Comparison of ENCODE assay signal across 18 cellular contexts in the genomic region with DNA sequence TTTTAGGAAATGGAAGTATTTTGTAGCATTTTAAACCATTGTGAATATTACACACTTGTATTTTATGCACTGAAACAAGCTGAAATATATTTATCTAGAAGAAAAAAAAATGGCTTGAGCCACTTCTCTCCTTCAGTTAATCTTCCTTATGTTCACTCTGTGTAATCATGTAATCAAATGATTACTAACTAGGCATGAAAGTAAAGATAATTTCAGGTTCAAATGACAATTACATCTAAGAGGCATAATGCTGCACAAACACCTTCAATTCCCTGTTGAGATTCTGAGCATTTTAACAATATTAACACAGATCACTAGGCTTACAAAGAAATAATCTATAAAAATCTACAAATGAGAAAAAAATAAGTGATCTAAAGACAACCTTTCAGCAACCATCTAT.
DNase-seq lines count a peak whose midpoint lies in the region; ATAC-seq and TF ChIP-seq lines count a peak whose summit lies in the region.
"Had no signal": no experiment of that assay in that cellular context is flagged by ENCODE, and none has a peak within 500 bp of the region (broad histone marks: within the 10 kb centered on the region; RNA-seq: fewer than 3 reads in every experiment).

No MANE protein-coding gene starts in this region.

- no peaks in the 10 kb centered on the region for H3K36me3 ChIP-seq in osteoblast (ENCODE audit: insufficient read depth, low read length)
- H3K36me3 ChIP-seq in CD8-positive, alpha-beta T cell (ENCODE audit: insufficient read depth, low read length) = peaks cover 6% of the 10 kb centered on the region

- DNase-seq in NCI-H1436 (lab: John Stamatoyannopoulos, UW) (peak; percentile 29), NCI-H1436 treated with DMSO at 0.1 percent for 48 hours (lab: John Stamatoyannopoulos, UW) (no peak), HFFc6 (no peak), osteoblast (ENCODE audit: insufficient read length, low spot score, missing footprints) (no peak), superior temporal gyrus (ENCODE audit: extremely low spot score) (no peak)
- no peak for DNase-seq in CD4-positive, alpha-beta T cell
- no peak for DNase-seq in CD8-positive, alpha-beta T cell
- DNase-seq: C1 segment of cervical spinal cord; CD8-positive, alpha-beta memory T cell; DMS 273 treated with DMSO at 0.1 percent for 48 hours; DMS79; EL; GDM1; H9 had no signal

- no peak overlapping the region for H2AFZ ChIP-seq in osteoblast (ENCODE audit: low read length)
- H2AFZ ChIP-seq: GM23338 had no signal

- H3K79me2 ChIP-seq in osteoblast (ENCODE audit: insufficient read depth, low read length) = peaks cover 85% of the 10 kb centered on the region

- CTCF ChIA-PET in CD4-positive, alpha-beta T cell (lab: Charles Lee) = interaction anchor here (1.6 kb wide), 1 partner anchor 28 kb away, joined by 3 read pairs; no protein-coding TSS in a partner anchor
- CTCF ChIA-PET in CD8-positive, alpha-beta T cell (lab: Charles Lee) = no interaction called here

- no peaks in the 10 kb centered on the region for H3K27me3 ChIP-seq in CD4-positive, alpha-beta T cell (ENCODE audit: control insufficient read depth, insufficient read depth, low read length)
- no peaks in the 10 kb centered on the region for H3K27me3 ChIP-seq in osteoblast (ENCODE audit: insufficient read depth, low read length)
- H3K27me3 ChIP-seq in CD8-positive, alpha-beta T cell (ENCODE audit: insufficient read depth, low read length) = no peaks in the 10 kb centered on the region

- no peaks in the 10 kb centered on the region for H3K9me3 ChIP-seq in CD4-positive, alpha-beta T cell (ENCODE audit: control insufficient read depth, low read length)
- H3K9me3 ChIP-seq in osteoblast (ENCODE audit: low read depth, low read length) = no peaks in the 10 kb centered on the region
- no peaks in the 10 kb centered on the region for H3K9me3 ChIP-seq in CD8-positive, alpha-beta T cell (ENCODE audit: low read length)

- no peak overlapping the region for H3K4me3 ChIP-seq in osteoblast (ENCODE audit: insufficient read depth, low read length)
- no peak overlapping the region for H3K4me3 ChIP-seq in CD8-positive, alpha-beta T cell (ENCODE audit: low read depth, low read length)
- H3K4me3 ChIP-seq: GM12878, GM23338 had no signal

- no peaks in the 10 kb centered on the region for H3K9me3 Mint-ChIP-seq in CD4-positive, alpha-beta T cell
- H3K9me3 Mint-ChIP-seq in HFFc6 = no peaks in the 10 kb centered on the region
- H3K9me3 Mint-ChIP-seq in dendritic cell treated with granulocyte-macrophage colony-stimulating factor and Interleukin-4, amounts not matched to agents 40 ng/mL and 50 ng/mL, for 4 days = no peaks in the 10 kb centered on the region
- H3K9me3 Mint-ChIP-seq in CD8-positive, alpha-beta T cell = no peaks in the 10 kb centered on the region
- H3K9me3 Mint-ChIP-seq: CD8-positive, alpha-beta memory T cell; GM23338; H9 had no signal

- H3K27me3 Mint-ChIP-seq in CD4-positive, alpha-beta T cell = no peaks in the 10 kb centered on the region
- peaks cover 2% of the 10 kb centered on the region; the same call in 1 of the 2 replicates for H3K27me3 Mint-ChIP-seq in HFFc6 (ENCODE audit: insufficient read depth)
- no peaks in the 10 kb centered on the region for H3K27me3 Mint-ChIP-seq in dendritic cell treated with granulocyte-macrophage colony-stimulating factor and Interleukin-4, amounts not matched to agents 40 ng/mL and 50 ng/mL, for 4 days
- H3K27me3 Mint-ChIP-seq in CD8-positive, alpha-beta T cell (ENCODE audit: low read depth) = no peaks in the 10 kb centered on the region
- H3K27me3 Mint-ChIP-seq: CD8-positive, alpha-beta memory T cell had no signal

- peak overlapping the region; percentile 31 for H3K27ac Mint-ChIP-seq in CD4-positive, alpha-beta T cell
- peak overlapping the region; percentile 59; the same call in 1 of the 2 replicates for H3K27ac Mint-ChIP-seq in HFFc6
- peak overlapping the region; percentile 80 for H3K27ac Mint-ChIP-seq in dendritic cell treated with granulocyte-macrophage colony-stimulating factor and Interleukin-4, amounts not matched to agents 40 ng/mL and 50 ng/mL, for 4 days
- H3K27ac Mint-ChIP-seq in CD8-positive, alpha-beta T cell = no peak overlapping the region
- H3K27ac Mint-ChIP-seq: GM23338, H9 had no signal

- H3K4me2 ChIP-seq in osteoblast (ENCODE audit: insufficient read depth, low read length) = no peak overlapping the region
- H3K4me2 ChIP-seq: GM23338 had no signal

- H3K4me1 ChIP-seq in osteoblast (ENCODE audit: insufficient read depth, low read length) = peaks cover 29% of the 10 kb centered on the region
- peaks cover 47% of the 10 kb centered on the region for H3K4me1 ChIP-seq in CD8-positive, alpha-beta T cell (ENCODE audit: insufficient read depth, low read length)

- ATAC-seq in CD4-positive, alpha-beta T cell (ENCODE audit: poor library complexity) = no peak
- no peak for ATAC-seq in CD8-positive, alpha-beta T cell
- ATAC-seq: GM12878, GM23338, HCT116 had no signal

- intact Hi-C loops in CD4-positive, alpha-beta T cell (cut with DNase I, micrococcal nuclease) = loop anchor here in 1 of 2 experiments (5.0 to 10.0 kb wide), 2 partner anchors 595 to 653 kb away; no protein-coding TSS in a partner anchor
- intact Hi-C loops in dendritic cell treated with granulocyte-macrophage colony-stimulating factor and Interleukin-4, amounts not matched to agents 40 ng/mL and 50 ng/mL, for 4 days (cut with micrococcal nuclease) = loop anchor here (10.0 kb wide), 2 partner anchors 175 to 655 kb away; a partner anchor contains a TSS
- intact Hi-C loops in CD8-positive, alpha-beta T cell (cut with DNase I, micrococcal nuclease) = loop anchor here in 1 of 2 experiments (5.0 kb wide), 1 partner anchor 653 kb away; no protein-coding TSS in a partner anchor

- H3K27ac ChIP-seq in CD4-positive, alpha-beta T cell (ENCODE audit: low read depth, low read length) = no peak overlapping the region
- H3K27ac ChIP-seq in osteoblast (ENCODE audit: low read depth, low read length) = no peak overlapping the region
- H3K27ac ChIP-seq in CD8-positive, alpha-beta T cell (ENCODE audit: low read depth, low read length) = no peak overlapping the region

- H4K20me1 ChIP-seq in osteoblast (ENCODE audit: insufficient read depth, low read length) = peaks cover 12% of the 10 kb centered on the region

- TF ChIP-seq CTCF in CD4-positive, alpha-beta T cell (IDR thresholded peaks at IDR 0.05) = no peak
- TF ChIP-seq CTCF in HFFc6 (IDR thresholded peaks at IDR 0.05) (no peak), osteoblast (IDR thresholded peaks at IDR 0.05; ENCODE audit: extremely low read depth, low read depth, low read length) (no peak)
- TF ChIP-seq CTCF in CD8-positive, alpha-beta T cell (IDR thresholded peaks at IDR 0.05) = no peak

- POLR2A ChIA-PET in CD4-positive, alpha-beta T cell (lab: Charles Lee) = no interaction called here
- POLR2A ChIA-PET in CD8-positive, alpha-beta T cell (lab: Charles Lee) = interaction anchor here (1.5 to 1.7 kb wide), 2 partner anchors 15 to 29 kb away, joined by 4 read pairs; no protein-coding TSS in a partner anchor

- peaks cover 23% of the 10 kb centered on the region for H3K36me3 Mint-ChIP-seq in CD4-positive, alpha-beta T cell (ENCODE audit: low read depth)
- peaks cover 40% of the 10 kb centered on the region for H3K36me3 Mint-ChIP-seq in HFFc6 (ENCODE audit: low read depth)
- H3K36me3 Mint-ChIP-seq in dendritic cell treated with granulocyte-macrophage colony-stimulating factor and Interleukin-4, amounts not matched to agents 40 ng/mL and 50 ng/mL, for 4 days (ENCODE audit: low read depth) = peaks cover 28% of the 10 kb centered on the region
- peaks cover 28% of the 10 kb centered on the region for H3K36me3 Mint-ChIP-seq in CD8-positive, alpha-beta T cell

- no peak overlapping the region for H3K4me3 Mint-ChIP-seq in CD4-positive, alpha-beta T cell
- no peak overlapping the region for H3K4me3 Mint-ChIP-seq in HFFc6
- no peak overlapping the region for H3K4me3 Mint-ChIP-seq in dendritic cell treated with granulocyte-macrophage colony-stimulating factor and Interleukin-4, amounts not matched to agents 40 ng/mL and 50 ng/mL, for 4 days
- no peak overlapping the region for H3K4me3 Mint-ChIP-seq in CD8-positive, alpha-beta T cell
- H3K4me3 Mint-ChIP-seq: CD8-positive, alpha-beta memory T cell; GM23338; H9 had no signal

- peaks cover 85% of the 10 kb centered on the region for H3K4me1 Mint-ChIP-seq in CD4-positive, alpha-beta T cell (ENCODE audit: low read depth)
- peaks cover 75% of the 10 kb centered on the region for H3K4me1 Mint-ChIP-seq in HFFc6 (ENCODE audit: low read depth)
- peaks cover 54% of the 10 kb centered on the region for H3K4me1 Mint-ChIP-seq in dendritic cell treated with granulocyte-macrophage colony-stimulating factor and Interleukin-4, amounts not matched to agents 40 ng/mL and 50 ng/mL, for 4 days (ENCODE audit: low read depth)
- peaks cover 73% of the 10 kb centered on the region for H3K4me1 Mint-ChIP-seq in CD8-positive, alpha-beta T cell (ENCODE audit: low read depth)
